In the genomic region with DNA sequence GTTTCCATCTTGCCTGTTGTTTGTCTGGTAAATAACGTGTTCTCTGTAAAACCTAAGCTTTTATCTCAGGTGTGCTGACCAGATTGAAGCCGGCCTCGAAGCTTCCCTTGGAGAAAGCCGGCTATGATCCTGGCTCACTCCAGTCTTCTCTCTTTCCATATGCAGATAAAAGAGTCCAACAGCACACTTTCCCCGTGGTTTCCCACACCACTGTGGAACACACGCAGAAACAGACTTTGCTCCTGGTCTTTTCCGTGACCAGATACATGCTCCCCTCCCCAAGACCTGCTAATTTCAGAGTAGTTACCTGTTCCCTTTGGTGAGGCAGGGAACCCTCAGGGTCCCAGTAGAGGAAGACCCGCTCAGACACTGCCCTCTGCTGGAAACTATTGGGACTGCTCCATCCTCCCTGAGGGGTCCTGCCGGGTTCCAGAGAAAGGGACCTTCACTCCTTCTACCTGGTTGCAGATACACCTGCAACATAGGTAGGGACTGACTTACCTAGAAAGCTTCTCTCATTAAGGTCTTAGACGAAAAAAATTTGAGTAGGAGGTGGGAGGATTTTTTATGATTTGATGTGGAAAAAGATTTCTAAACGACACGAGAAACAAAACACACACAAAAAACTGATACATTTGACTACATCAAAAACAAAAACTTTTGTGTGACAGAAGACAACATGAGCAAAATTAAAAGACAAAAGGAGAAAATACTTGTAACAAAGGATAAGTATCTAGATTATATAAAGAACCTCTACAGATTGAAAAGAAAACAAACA, we compare ENCODE assay signal across 9 cellular contexts.
DNase-seq lines count a peak whose midpoint lies in the region; ATAC-seq, FAIRE-seq and TF ChIP-seq lines count a peak whose summit lies in the region.
"Had no signal": no experiment of that assay in that cellular context is flagged by ENCODE, and none has a peak within 500 bp of the region (broad histone marks: within the 10 kb centered on the region; RNA-seq: fewer than 3 reads in every experiment).

No MANE protein-coding gene starts in this region.

- H3K9me3 ChIP-seq in AG04450 (ENCODE audit: control insufficient read depth, insufficient read depth, low read length) (no peaks in the 10 kb centered on the region), testis (no peaks in the 10 kb centered on the region)

- intact Hi-C loops in testis (cut with DNase I; ENCODE audit: low total_unique reads) = no loop called here

- peaks cover 6% of the 10 kb centered on the region for H3K27me3 Mint-ChIP-seq in activated CD8-positive, alpha-beta T cell treated with anti-CD3 and anti-CD28 coated beads, Interleukin-2, amount 10 ng/mL, durations not matched to agents 7 days and 5 days (ENCODE audit: low read depth)
- H3K27me3 Mint-ChIP-seq in endothelial cell (ENCODE audit: unreplicated experiment) (peaks cover 2% of the 10 kb centered on the region), neural crest cell (ENCODE audit: low read depth) (no peaks in the 10 kb centered on the region)

- no peak for TF ChIP-seq POLR2A in testis (IDR thresholded peaks at IDR 0.05)

- POLR2A ChIA-PET in AG04450 (lab: Yijun Ruan, JAX) = no interaction called here
- POLR2A ChIA-PET in activated CD8-positive, alpha-beta T cell treated with anti-CD3 and anti-CD28 coated beads, Interleukin-2, amount 10 ng/mL, durations not matched to agents 7 days and 5 days (lab: Charles Lee) = interaction anchor here (1.2 to 1.7 kb wide), 2 partner anchors 143 to 657 kb away, joined by 3 read pairs; no protein-coding TSS in a partner anchor

- H3K36me3 Mint-ChIP-seq in activated CD8-positive, alpha-beta T cell treated with anti-CD3 and anti-CD28 coated beads, Interleukin-2, amount 10 ng/mL, durations not matched to agents 7 days and 5 days (ENCODE audit: low read depth) = no peaks in the 10 kb centered on the region
- H3K36me3 Mint-ChIP-seq in endothelial cell (ENCODE audit: low read depth, unreplicated experiment) (peaks cover 8% of the 10 kb centered on the region), neural crest cell (ENCODE audit: low read depth) (no peaks in the 10 kb centered on the region)
- H3K36me3 Mint-ChIP-seq: natural killer cell treated with Interleukin-12 subunit alpha and Interleukin-12 subunit beta and Interleukin-15 and Interleukin-18, amount 100 ng/mL, for 72 hours had no signal

- TF ChIP-seq CTCF in AG04450 (IDR thresholded peaks at IDR 0.05; ENCODE audit: low read depth, low read length) (peak; percentile 81), endothelial cell (IDR thresholded peaks at IDR 0.05; ENCODE audit: unreplicated experiment) (peak; percentile 92), neural crest cell (conservative IDR thresholded peaks at IDR 0.05) (peak; percentile 87), testis (IDR thresholded peaks at IDR 0.05) (peak; percentile 62 to 79 (median 68))

- H3K4me1 Mint-ChIP-seq in activated CD8-positive, alpha-beta T cell treated with anti-CD3 and anti-CD28 coated beads, Interleukin-2, amount 10 ng/mL, durations not matched to agents 7 days and 5 days (ENCODE audit: low read depth) = peaks cover 13% of the 10 kb centered on the region
- H3K4me1 Mint-ChIP-seq in endothelial cell (ENCODE audit: unreplicated experiment) (peaks cover 8% of the 10 kb centered on the region), neural crest cell (peaks cover 24% of the 10 kb centered on the region)

- CTCF ChIA-PET in AG04450 (lab: Charles Lee) = interaction anchor here (0.6 to 2.1 kb wide), 9 partner anchors 8 to 928 kb away, joined by 3 to 12 read pairs (median 3); no protein-coding TSS in a partner anchor
- CTCF ChIA-PET in activated CD8-positive, alpha-beta T cell treated with anti-CD3 and anti-CD28 coated beads, Interleukin-2, amount 10 ng/mL, durations not matched to agents 7 days and 5 days (lab: Charles Lee) = interaction anchor here (0.6 to 5.4 kb wide), 28 partner anchors 8 to 907 kb away, joined by 3 to 55 read pairs (median 4); no protein-coding TSS in a partner anchor

- DNase-seq in AG04450 (ENCODE audit: low read depth, low spot score) (no peak), GM18507 (ENCODE audit: extremely low spot score, insufficient read length, low read depth) (peak; percentile 46), NCI-H1694 treated with DMSO at 0.1 percent for 48 hours (lab: John Stamatoyannopoulos, UW) (peak; percentile 50), endothelial cell (ENCODE audit: low spot score) (peak; percentile 79), neural crest cell (ENCODE audit: low read depth, low spot score) (peak; percentile 84), testis (peak; percentile 76)
- peak; percentile 82 for DNase-seq in activated CD8-positive, alpha-beta T cell treated with anti-CD3 and anti-CD28 coated beads, Interleukin-2, amount 10 ng/mL, durations not matched to agents 7 days and 5 days

- WGBS in testis, 2 donors = 25 to 46% methylated on average over 12 of the region's 12 CpGs

- H3K4me3 Mint-ChIP-seq in activated CD8-positive, alpha-beta T cell treated with anti-CD3 and anti-CD28 coated beads, Interleukin-2, amount 10 ng/mL, durations not matched to agents 7 days and 5 days = no peak overlapping the region
- no peak overlapping the region for H3K4me3 Mint-ChIP-seq in endothelial cell (ENCODE audit: unreplicated experiment)
- no peak overlapping the region for H3K4me3 Mint-ChIP-seq in neural crest cell
- H3K4me3 Mint-ChIP-seq: natural killer cell treated with Interleukin-12 subunit alpha and Interleukin-12 subunit beta and Interleukin-15 and Interleukin-18, amount 100 ng/mL, for 72 hours had no signal

- no peaks in the 10 kb centered on the region for H3K36me3 ChIP-seq in testis (ENCODE audit: low read depth, missing control alignments)

- no peaks in the 10 kb centered on the region for H3K9me3 Mint-ChIP-seq in activated CD8-positive, alpha-beta T cell treated with anti-CD3 and anti-CD28 coated beads, Interleukin-2, amount 10 ng/mL, durations not matched to agents 7 days and 5 days (ENCODE audit: insufficient read depth)
- H3K9me3 Mint-ChIP-seq in endothelial cell (ENCODE audit: unreplicated experiment) (no peaks in the 10 kb centered on the region), neural crest cell (no peaks in the 10 kb centered on the region)
- H3K9me3 Mint-ChIP-seq: natural killer cell treated with Interleukin-12 subunit alpha and Interleukin-12 subunit beta and Interleukin-15 and Interleukin-18, amount 100 ng/mL, for 72 hours had no signal

- FAIRE-seq in GM18507 (lab: Jason Lieb, UNC) = peak; percentile 88

- H3K27ac Mint-ChIP-seq in activated CD8-positive, alpha-beta T cell treated with anti-CD3 and anti-CD28 coated beads, Interleukin-2, amount 10 ng/mL, durations not matched to agents 7 days and 5 days = no peak overlapping the region
- H3K27ac Mint-ChIP-seq in endothelial cell (ENCODE audit: unreplicated experiment) (no peak overlapping the region), neural crest cell (ENCODE audit: unreplicated experiment) (no peak overlapping the region)
- H3K27ac Mint-ChIP-seq: natural killer cell treated with Interleukin-12 subunit alpha and Interleukin-12 subunit beta and Interleukin-15 and Interleukin-18, amount 100 ng/mL, for 72 hours had no signal

- no peak overlapping the region for H3K27ac ChIP-seq in AG04450 (ENCODE audit: low read depth, low read length)
- H3K27ac ChIP-seq in testis = no peak overlapping the region

- peak; percentile 77 for ATAC-seq in activated CD8-positive, alpha-beta T cell treated with anti-CD3 and anti-CD28 coated beads, Interleukin-2, amount 10 ng/mL, durations not matched to agents 7 days and 5 days
- no peak for ATAC-seq in HG02840 (IDR thresholded peaks at IDR 0.05; ENCODE audit: low FRiP score, unreplicated experiment)

- H3K4me3 ChIP-seq in AG04450 (ENCODE audit: low read depth, low read length) = no peak overlapping the region
- no peak overlapping the region for H3K4me3 ChIP-seq in testis

- H3K27me3 ChIP-seq in AG04450 (ENCODE audit: control insufficient read depth, insufficient read depth, low read length) (no peaks in the 10 kb centered on the region), testis (no peaks in the 10 kb centered on the region)

- H3K4me1 ChIP-seq in testis = no peaks in the 10 kb centered on the region
